In the genomic region with DNA sequence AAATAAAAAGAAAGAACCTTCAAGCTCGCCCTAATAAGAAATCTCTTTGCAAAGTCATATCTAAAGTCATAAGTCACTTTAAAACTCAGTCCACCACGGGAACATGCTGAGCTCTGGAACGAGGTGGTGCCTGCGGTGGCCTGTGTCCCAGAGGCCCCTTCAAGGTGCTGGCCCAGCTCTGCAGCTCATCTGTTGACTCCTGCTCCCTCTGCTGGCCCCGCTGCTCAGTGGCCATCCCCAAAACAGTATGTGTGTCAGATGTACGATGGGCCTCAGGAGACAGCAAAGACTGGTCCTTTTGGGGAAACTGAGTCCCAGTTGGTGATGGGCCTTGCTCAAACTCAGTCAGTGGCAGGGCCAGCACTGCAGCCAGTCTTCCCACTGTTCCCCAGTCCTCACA, we compare ENCODE assay signal across 8 cellular contexts. TPM values are rescaled to one million over a fixed set of nuclear protein-coding genes. Genes with fewer than 3 reads are reported as not detected.
DNase-seq lines count a peak whose midpoint lies in the region; ATAC-seq and TF ChIP-seq lines count a peak whose summit lies in the region.

No MANE protein-coding gene starts in this region.

- ATAC-seq in HG02763 (IDR thresholded peaks at IDR 0.05; ENCODE audit: unreplicated experiment) (no peak), HG02759 (IDR thresholded peaks at IDR 0.05; ENCODE audit: unreplicated experiment) (no peak)

- H3K27ac Mint-ChIP-seq in endothelial cell (ENCODE audit: unreplicated experiment) (no peak overlapping the region), neural crest cell (ENCODE audit: unreplicated experiment) (no peak overlapping the region)

- H3K27me3 Mint-ChIP-seq in endothelial cell (ENCODE audit: unreplicated experiment) (peaks cover 1% of the 10 kb centered on the region), neural crest cell (ENCODE audit: low read depth) (peaks cover 3% of the 10 kb centered on the region)

- TF ChIP-seq CTCF in GM13976 (IDR thresholded peaks at IDR 0.05; ENCODE audit: borderline replicate concordance, control extremely low read depth, extremely low read depth, insufficient read depth, missing control alignments) = peak; percentile 62
- no peak for TF ChIP-seq CTCF in endothelial cell (IDR thresholded peaks at IDR 0.05; ENCODE audit: unreplicated experiment)
- peak; percentile 63 for TF ChIP-seq CTCF in neural crest cell (conservative IDR thresholded peaks at IDR 0.05)

- peak; percentile 38 for DNase-seq in GM13976 (ENCODE audit: low spot score)
- peak; percentile 12 for DNase-seq in NCI-H146 treated with DMSO at 0.1 percent for 48 hours (lab: John Stamatoyannopoulos, UW; ENCODE audit: unreplicated experiment)
- peak; percentile 64 for DNase-seq in endothelial cell (ENCODE audit: low spot score)
- peak; percentile 50 for DNase-seq in neural crest cell (ENCODE audit: low read depth, low spot score)
- no peak for DNase-seq in NK-92 (lab: John Stamatoyannopoulos, UW; ENCODE audit: unreplicated experiment)
- no peak for DNase-seq in NCI-H2029 (lab: John Stamatoyannopoulos, UW)

- no peaks in the 10 kb centered on the region for H3K36me3 Mint-ChIP-seq in endothelial cell (ENCODE audit: low read depth, unreplicated experiment)
- no peaks in the 10 kb centered on the region for H3K36me3 Mint-ChIP-seq in neural crest cell (ENCODE audit: low read depth)

- H3K4me3 Mint-ChIP-seq in endothelial cell (ENCODE audit: unreplicated experiment) = no peak overlapping the region
- no peak overlapping the region for H3K4me3 Mint-ChIP-seq in neural crest cell

- no peaks in the 10 kb centered on the region for H3K9me3 Mint-ChIP-seq in endothelial cell (ENCODE audit: unreplicated experiment)
- H3K9me3 Mint-ChIP-seq in neural crest cell = no peaks in the 10 kb centered on the region

- H3K4me1 Mint-ChIP-seq in endothelial cell (ENCODE audit: unreplicated experiment) = no peaks in the 10 kb centered on the region
- H3K4me1 Mint-ChIP-seq in neural crest cell = no peaks in the 10 kb centered on the region

- in situ Hi-C loops in GM13976 (cut with MboI; ENCODE audit: low sequenced_read_pairs, unreplicated experiment) = no loop called here

RNA-seq across cellular contexts. Expression of gene FOXB2, which starts 22.8 kb away (rescaled TPM):
- total RNA-seq in endothelial cell (ENCODE audit: unreplicated experiment) (not detected), neural crest cell (not detected in 2 replicates)

Comparison
In these comparisons a context has a peak if more than half of its experiments do, and no peak if none do; other contexts are left out.
1. DNase-seq: peak in GM13976 (single experiment), NCI-H146 treated with DMSO at 0.1 percent for 48 hours (single experiment), endothelial cell (single experiment) and neural crest cell (single experiment); none in NK-92 (single experiment) and NCI-H2029 (single experiment).